Comparison of ENCODE assay signal across 23 cellular contexts in genomic region chr2:152600698-152601097, GRCh38.
DNase-seq lines count a peak whose midpoint lies in the region; ATAC-seq and TF ChIP-seq lines count a peak whose summit lies in the region.
"Had no signal": no experiment of that assay in that cellular context is flagged by ENCODE, and none has a peak within 500 bp of the region (broad histone marks: within the 10 kb centered on the region; RNA-seq: fewer than 3 reads in every experiment).

No MANE protein-coding gene starts in this region.

- no peaks in the 10 kb centered on the region for H3K9me3 Mint-ChIP-seq in chondrocyte (ENCODE audit: low read depth)
- H3K9me3 Mint-ChIP-seq: activated naive CD8-positive, alpha-beta T cell treated with anti-CD3 and anti-CD28 coated beads, Interleukin-2, amount 10 ng/mL, durations not matched to agents 7 days and 5 days; activated T-cell treated with anti-CD3 and anti-CD28 coated beads, Interleukin-2, amount 50 U/mL, for 72 hours; naive thymus-derived CD8-positive, alpha-beta T cell had no signal

- no peak for TF ChIP-seq CTCF in chondrocyte (IDR thresholded peaks at IDR 0.05)

- no peak for DNase-seq in left ventricle myocardium superior
- DNase-seq in Right ventricle myocardium inferior (ENCODE audit: missing footprints), result no peak
- no peak for DNase-seq in chondrocyte (ENCODE audit: low spot score)
- peak; percentile 12 for DNase-seq in kidney glomerular epithelial cell (lab: John Stamatoyannopoulos, UW)
- DNase-seq in medulla oblongata (ENCODE audit: extremely low spot score), result no peak
- DNase-seq in effector CD8-positive, alpha-beta T cell (lab: John Stamatoyannopoulos, UW), result no peak
- DNase-seq in DMS153 treated with DMSO at 0.1 percent for 48 hours (lab: John Stamatoyannopoulos, UW; ENCODE audit: unreplicated experiment), result no peak
- DNase-seq in SHP77 treated with DMSO at 0.1 percent for 48 hours (lab: John Stamatoyannopoulos, UW), result no peak
- DNase-seq: 8988T; activated CD8-positive, alpha-beta memory T cell treated with anti-CD3 and anti-CD28 coated beads for 24 hours; activated naive CD8-positive, alpha-beta T cell treated with anti-CD3 and anti-CD28 coated beads, Interleukin-2, amount 10 ng/mL, durations not matched to agents 7 days and 5 days; activated T-cell treated with anti-CD3 and anti-CD28 coated beads, Interleukin-2, amount 50 U/mL, for 72 hours; Calu3; effector CD4-positive, alpha-beta T cell; esophagus squamous epithelium; mesendoderm; naive thymus-derived CD8-positive, alpha-beta T cell; NCI-H1417 treated with DMSO at 0.1 percent for 48 hours; NCI-H2171; NCI-H69; stimulated activated CD4-positive, alpha-beta T cell treated with anti-CD3 and anti-CD28 coated beads, Interleukin-1b, Interleukin-23, amount 100 ng/mL, for 48 hours; stimulated activated naive CD4-positive, alpha-beta T cell treated with Interleukin-2 at 50 U/mL for 16 hours; transverse colon had no signal

- no peak overlapping the region for H3K4me3 Mint-ChIP-seq in chondrocyte (ENCODE audit: unreplicated experiment)
- H3K4me3 Mint-ChIP-seq: activated naive CD8-positive, alpha-beta T cell treated with anti-CD3 and anti-CD28 coated beads, Interleukin-2, amount 10 ng/mL, durations not matched to agents 7 days and 5 days; activated T-cell treated with anti-CD3 and anti-CD28 coated beads, Interleukin-2, amount 50 U/mL, for 72 hours; naive thymus-derived CD8-positive, alpha-beta T cell had no signal

- H3K36me3 Mint-ChIP-seq in chondrocyte (ENCODE audit: low read depth), result peaks cover 3% of the 10 kb centered on the region
- H3K36me3 Mint-ChIP-seq: activated naive CD8-positive, alpha-beta T cell treated with anti-CD3 and anti-CD28 coated beads, Interleukin-2, amount 10 ng/mL, durations not matched to agents 7 days and 5 days; naive thymus-derived CD8-positive, alpha-beta T cell had no signal

- ATAC-seq in left ventricle myocardium superior (peak; percentile 50), Right ventricle myocardium inferior (no peak)
- ATAC-seq: activated T-cell treated with anti-CD3 and anti-CD28 coated beads, Interleukin-2, amount 50 U/mL, for 72 hours; naive thymus-derived CD8-positive, alpha-beta T cell had no signal

- H3K4me1 Mint-ChIP-seq in chondrocyte (ENCODE audit: low read depth), result peaks cover 21% of the 10 kb centered on the region

- intact Hi-C loops in left ventricle myocardium superior (cut with micrococcal nuclease) (no loop called here), Right ventricle myocardium inferior (cut with DNase I) (no loop called here)

- H3K27me3 Mint-ChIP-seq in chondrocyte (ENCODE audit: low read depth), result no peaks in the 10 kb centered on the region

- H3K27ac Mint-ChIP-seq in chondrocyte (ENCODE audit: unreplicated experiment), result peak overlapping the region; percentile 42
- H3K27ac Mint-ChIP-seq: activated naive CD8-positive, alpha-beta T cell treated with anti-CD3 and anti-CD28 coated beads, Interleukin-2, amount 10 ng/mL, durations not matched to agents 7 days and 5 days; activated T-cell treated with anti-CD3 and anti-CD28 coated beads, Interleukin-2, amount 50 U/mL, for 72 hours; naive thymus-derived CD8-positive, alpha-beta T cell had no signal
